In the genomic region with DNA sequence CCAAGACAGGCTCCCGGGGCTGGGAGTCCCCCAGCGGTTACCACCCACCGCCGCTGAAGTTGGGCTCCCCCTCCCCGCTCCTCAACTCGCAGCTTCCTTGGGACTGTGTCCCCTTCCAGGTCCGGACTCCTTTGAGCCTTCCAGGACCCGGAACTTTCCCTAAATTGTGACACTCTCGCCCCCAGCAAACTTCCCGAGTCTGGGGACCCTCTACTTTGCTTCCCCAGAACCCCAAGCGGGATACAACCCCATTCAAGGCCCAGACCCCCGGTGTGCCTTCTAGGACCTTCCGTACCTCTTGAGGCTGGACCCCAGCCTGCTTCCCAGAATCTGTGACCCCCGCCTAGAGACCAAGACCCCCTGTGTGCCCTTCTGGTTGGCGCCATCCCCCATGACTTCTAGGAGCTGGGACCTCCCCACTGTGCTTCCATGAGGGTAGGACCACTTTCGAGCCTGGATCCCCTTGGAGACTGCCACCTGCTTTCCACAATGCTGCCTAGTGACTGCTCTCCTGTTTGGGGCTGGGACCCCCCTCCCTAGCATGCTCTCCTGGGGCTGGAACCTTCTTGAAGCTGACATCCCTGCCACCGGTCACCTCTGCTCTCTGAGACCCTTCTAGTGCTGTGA, we compare ENCODE assay signal across 9 cellular contexts. TPM values are rescaled to one million over a fixed set of nuclear protein-coding genes. Genes with fewer than 3 reads are reported as not detected.
DNase-seq lines count a peak whose midpoint lies in the region; ATAC-seq and TF ChIP-seq lines count a peak whose summit lies in the region.
"Had no signal": no experiment of that assay in that cellular context is flagged by ENCODE, and none has a peak within 500 bp of the region (broad histone marks: within the 10 kb centered on the region; RNA-seq: fewer than 3 reads in every experiment).

No MANE protein-coding gene starts in this region.

- TF ChIP-seq POLR2A in lower leg skin (IDR thresholded peaks at IDR 0.05): no peak

- H3K27me3 ChIP-seq in right atrium auricular region (no peaks in the 10 kb centered on the region), muscle layer of duodenum (ENCODE audit: low read depth, low read length) (no peaks in the 10 kb centered on the region)

- intact Hi-C loops in Right ventricle myocardium superior (cut with DNase I): no loop called here
- intact Hi-C loops in lower leg skin (cut with DNase I; ENCODE audit: low total_unique reads): no loop called here

- 42 to 46% methylated on average over 17 of the region's 17 CpGs for WGBS in lower leg skin, 2 donors

- no peak overlapping the region for H3K27ac ChIP-seq in right atrium auricular region
- H3K27ac ChIP-seq in cingulate gyrus (ENCODE audit: low read depth, low read length): peak overlapping the region; percentile 91
- H3K27ac ChIP-seq in muscle layer of duodenum (ENCODE audit: low read length): peak overlapping the region; percentile 67

- TF ChIP-seq CTCF in right atrium auricular region (IDR thresholded peaks at IDR 0.05): no peak
- no peak for TF ChIP-seq CTCF in lower leg skin (IDR thresholded peaks at IDR 0.05)

- ATAC-seq in Right ventricle myocardium superior (ENCODE audit: poor library complexity): no peak

- H3K36me3 ChIP-seq in right atrium auricular region (no peaks in the 10 kb centered on the region), muscle layer of duodenum (ENCODE audit: control insufficient read depth in 1 of 2, insufficient read depth in 2 of 2, low read length in 2 of 2) (no peaks in the 10 kb centered on the region)

- H3K4me3 ChIP-seq in right atrium auricular region (peak overlapping the region; percentile 27 to 58), muscle layer of duodenum (ENCODE audit: low read depth in 1 of 2, low read length in 2 of 2) (peak overlapping the region; percentile 53 to 60), lower leg skin (ENCODE audit: low read depth, poor library complexity, severe bottlenecking) (no peak overlapping the region)

- peaks cover 0 to 12% of the 10 kb centered on the region in 2 donors for H3K4me1 ChIP-seq in right atrium auricular region
- H3K4me1 ChIP-seq in muscle layer of duodenum (ENCODE audit: control insufficient read depth in 1 of 2, insufficient read depth in 2 of 2, low read length in 2 of 2): peaks cover 3 to 5% of the 10 kb centered on the region in 2 donors

- no peaks in the 10 kb centered on the region for H3K9me3 ChIP-seq in right atrium auricular region
- H3K9me3 ChIP-seq in muscle layer of duodenum (ENCODE audit: control insufficient read depth in 1 of 2, low read length in 2 of 2): no peaks in the 10 kb centered on the region

- DNase-seq in right atrium auricular region (ENCODE audit: low spot score) (no peak), Right ventricle myocardium superior (no peak), lower leg skin (ENCODE audit: low spot score in 2 of 2) (no peak), SIG-M5 (lab: John Stamatoyannopoulos, UW) (no peak), RPMI8226 (no peak), NCI-H146 treated with DMSO at 0.1 percent for 48 hours (lab: John Stamatoyannopoulos, UW; ENCODE audit: unreplicated experiment) (no peak)
- DNase-seq: NCI-H446 treated with DMSO at 0.1 percent for 48 hours had no signal

RNA-seq across cellular contexts. Expression of gene MYRF, which starts 0.6 kb away (rescaled TPM):
- total RNA-seq in right atrium auricular region (10 to 100 TPM in 1 of 2 donors, 1 to 10 TPM in 1; 7.0 to 13.1 TPM), Right ventricle myocardium superior (0.16 TPM), lower leg skin (1 to 10 TPM in 2 of 4 donors, under 1 TPM in 1, not detected in 1; 0.23 to 2.6 (median 1.4) TPM)

RNA-seq across cellular contexts. Expression of gene TMEM258, which starts 39.4 kb away (rescaled TPM):
- total RNA-seq in right atrium auricular region: 10 to 100 TPM; 43.4 to 54.7 TPM
- total RNA-seq in Right ventricle myocardium superior: 123 TPM
- total RNA-seq in lower leg skin: 10 to 100 TPM; 33.6 to 42.8 (median 36.6) TPM

RNA-seq across cellular contexts. Expression of gene FEN1, which starts 39.7 kb away (rescaled TPM):
- total RNA-seq in right atrium auricular region (1 to 10 TPM; 3.7 to 4.0 TPM), Right ventricle myocardium superior (6.3 TPM), lower leg skin (1 to 10 TPM; 7.9 to 9.1 (median 8.8) TPM)

Comparison
In these comparisons a context has a peak if more than half of its experiments do, and no peak if none do; other contexts are left out.
1. H3K27ac ChIP-seq: peak in cingulate gyrus (single experiment) and muscle layer of duodenum (single experiment); none in right atrium auricular region (0 of 2).